In genomic region chr6:35906499-35906846, GRCh38 we compare ENCODE assay signal across 21 cellular contexts.
"Had no signal": no experiment of that assay in that cellular context is flagged by ENCODE, and none has a peak within 500 bp of the region (broad histone marks: within the 10 kb centered on the region; RNA-seq: fewer than 3 reads in every experiment).

No MANE protein-coding gene starts in this region.

- H3K4me1 ChIP-seq: ascending aorta, lower lobe of right lung, sigmoid colon, thyroid gland had no signal

- H3K4me3 ChIP-seq: ascending aorta, lower lobe of right lung, sigmoid colon, spleen, thyroid gland had no signal

- ATAC-seq: lower lobe of right lung, natural killer cell had no signal

- H3K9me3 ChIP-seq: ascending aorta, sigmoid colon, thyroid gland had no signal

- DNase-seq: activated CD4-positive, alpha-beta T cell treated with anti-CD3 and anti-CD28 coated beads, Interleukin-2, amount 50 U/mL, for 1 hour; activated CD4-positive, CD25-positive, alpha-beta regulatory T cell treated with anti-CD3 and anti-CD28 coated beads, Interleukin-2, amount 50 U/mL, for 72 hours; activated CD8-positive, alpha-beta memory T cell treated with anti-CD3 and anti-CD28 coated beads, Interleukin-2, amount 50 U/mL, for 48 hours; activated effector memory CD4-positive, alpha-beta T cell treated with anti-CD3 and anti-CD28 coated beads, Interleukin-2, amount 50 U/mL, for 16 hours; activated naive CD4-positive, alpha-beta T cell treated with anti-CD3 and anti-CD28 coated beads, Interleukin-2, amount 50 U/mL, for 16 hours; activated T-cell treated with anti-CD3 and anti-CD28 coated beads, Interleukin-2, amount 50 U/mL, for 72 hours; cerebellar nuclear complex; foreskin melanocyte; glutamatergic neuron; hippocampal formation; islet precursor cell; lower lobe of right lung; natural killer cell; posterior cingulate gyrus; sigmoid colon; spleen; stimulated activated CD4-positive, alpha-beta T cell treated with anti-CD3 and anti-CD28 coated beads, Interleukin-4, amount 100 ng/mL, for 4 hours; stimulated activated naive CD4-positive, alpha-beta T cell; T1000; thyroid gland had no signal

- H3K27ac ChIP-seq: ascending aorta, lower lobe of right lung, sigmoid colon, spleen, thyroid gland had no signal

- H3K27me3 ChIP-seq: ascending aorta, sigmoid colon, spleen, thyroid gland had no signal

- H3K36me3 ChIP-seq: thyroid gland had no signal

- H3K4me3 Mint-ChIP-seq: natural killer cell had no signal

- H3K27ac Mint-ChIP-seq: natural killer cell had no signal
